Comparison of ENCODE assay signal across 19 cellular contexts in the genomic region with DNA sequence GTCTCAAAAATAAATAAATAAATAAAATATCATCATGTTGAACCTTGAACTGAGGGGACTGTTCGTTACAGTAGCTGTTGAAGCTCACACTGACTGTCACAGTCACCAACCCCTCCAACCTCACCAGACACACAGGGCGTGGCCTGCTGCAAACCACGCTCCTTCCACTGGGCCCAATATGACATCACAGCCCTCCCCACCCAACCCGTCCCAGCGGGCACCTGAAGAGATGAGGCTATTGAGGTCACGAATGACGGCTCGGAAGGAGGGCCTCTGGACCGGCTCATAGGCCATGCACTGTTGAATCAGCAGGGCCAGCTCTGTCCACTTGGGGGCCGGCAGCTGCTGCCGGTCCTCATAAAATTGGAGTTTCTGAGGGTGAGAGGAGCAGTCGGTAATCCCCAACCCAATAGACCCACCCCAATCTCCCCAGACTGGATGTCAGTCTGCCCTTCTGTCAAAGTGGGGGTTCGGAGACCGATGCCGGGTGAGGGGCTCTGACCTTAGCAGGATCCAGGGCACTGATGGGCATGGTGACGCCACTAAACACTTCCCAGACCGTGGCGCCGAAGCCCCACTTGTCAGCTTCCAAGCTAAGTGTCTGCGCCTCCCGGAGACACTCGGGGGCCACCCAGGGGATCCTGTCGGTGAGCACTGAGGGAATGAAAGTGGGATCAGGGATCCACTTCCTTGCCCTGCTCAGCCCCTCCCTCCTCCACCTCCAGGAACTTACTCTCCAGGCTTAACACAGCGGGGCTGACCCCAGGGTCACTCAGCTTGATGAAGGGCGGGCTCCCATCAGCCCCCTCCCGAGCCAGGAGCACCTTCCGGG. TPM values are rescaled to one million over a fixed set of nuclear protein-coding genes. Genes with fewer than 3 reads are reported as not detected.
DNase-seq lines count a peak whose midpoint lies in the region; ATAC-seq and TF ChIP-seq lines count a peak whose summit lies in the region.
"Had no signal": no experiment of that assay in that cellular context is flagged by ENCODE, and none has a peak within 500 bp of the region (broad histone marks: within the 10 kb centered on the region; RNA-seq: fewer than 3 reads in every experiment).

No MANE protein-coding gene starts in this region.

- H2AFZ ChIP-seq in SK-N-SH (ENCODE audit: low read depth) = no peak overlapping the region

- no peaks in the 10 kb centered on the region for H3K79me2 ChIP-seq in SK-N-SH (ENCODE audit: insufficient read depth)

- H3K36me3 ChIP-seq in WERI-Rb-1 (no peaks in the 10 kb centered on the region), SK-N-SH (replicated peaks in 1 of 2; ENCODE audit: control insufficient read depth in 1 of 2, insufficient read depth in 2 of 2, low read length in 1 of 2) (no peaks in the 10 kb centered on the region)
- H3K36me3 ChIP-seq: gastrocnemius medialis had no signal

- DNase-seq in activated CD8-positive, alpha-beta T cell treated with anti-CD3 and anti-CD28 coated beads for 36 hours = peak; percentile 29
- no peak for DNase-seq in activated CD8-positive, alpha-beta T cell treated with anti-CD3 and anti-CD28 coated beads, Interleukin-2, amount 10 ng/mL, durations not matched to agents 7 days and 5 days
- DNase-seq in WERI-Rb-1 (peak; percentile 18), neural crest cell (ENCODE audit: low read depth, low spot score) (peak; percentile 26), RWPE1 (ENCODE audit: low spot score) (no peak), SK-N-SH (no peak)
- DNase-seq: DMS 273 treated with DMSO at 0.1 percent for 48 hours; effector memory CD4-positive, alpha-beta T cell; gastrocnemius medialis; NCI-H2029; NCI-H69; stimulated activated naive CD4-positive, alpha-beta T cell had no signal

- H3K9me3 Mint-ChIP-seq in activated CD8-positive, alpha-beta T cell treated with anti-CD3 and anti-CD28 coated beads for 36 hours = peaks cover 1% of the 10 kb centered on the region
- peaks cover 6% of the 10 kb centered on the region for H3K9me3 Mint-ChIP-seq in activated CD8-positive, alpha-beta T cell treated with anti-CD3 and anti-CD28 coated beads, Interleukin-2, amount 10 ng/mL, durations not matched to agents 7 days and 5 days (ENCODE audit: insufficient read depth)
- no peaks in the 10 kb centered on the region for H3K9me3 Mint-ChIP-seq in neural crest cell

- no peak for ATAC-seq in activated CD8-positive, alpha-beta T cell treated with anti-CD3 and anti-CD28 coated beads for 36 hours
- ATAC-seq in activated CD8-positive, alpha-beta T cell treated with anti-CD3 and anti-CD28 coated beads, Interleukin-2, amount 10 ng/mL, durations not matched to agents 7 days and 5 days = no peak
- ATAC-seq in GM19328 (IDR thresholded peaks at IDR 0.05; ENCODE audit: unreplicated experiment) = no peak
- ATAC-seq: gastrocnemius medialis had no signal

- H3K9me3 ChIP-seq in WERI-Rb-1 (ENCODE audit: severe bottlenecking) (no peaks in the 10 kb centered on the region), SK-N-SH (no peaks in the 10 kb centered on the region)
- H3K9me3 ChIP-seq: gastrocnemius medialis, neutrophil had no signal

- no peak overlapping the region for H3K9ac ChIP-seq in SK-N-SH

- POLR2A ChIA-PET in activated CD8-positive, alpha-beta T cell treated with anti-CD3 and anti-CD28 coated beads for 36 hours (lab: Charles Lee) = interaction anchor here (1.0 to 3.8 kb wide), 7 partner anchors 9 to 26 kb away, joined by 3 to 23 read pairs (median 5); a partner anchor contains a TSS
- POLR2A ChIA-PET in activated CD8-positive, alpha-beta T cell treated with anti-CD3 and anti-CD28 coated beads, Interleukin-2, amount 10 ng/mL, durations not matched to agents 7 days and 5 days (lab: Charles Lee) = interaction anchor here (1.3 to 2.5 kb wide), 2 partner anchors 10 to 12 kb away, joined by 3 to 12 read pairs; a partner anchor contains a TSS
- POLR2A ChIA-PET in RWPE1 (lab: Yijun Ruan, JAX; ENCODE audit: low non-redundant PET) = no interaction called here
- POLR2A ChIA-PET in SK-N-SH (lab: Yijun Ruan, JAX) = interaction anchor here (1.2 kb wide), 1 partner anchor 25 kb away, joined by 5 read pairs; a partner anchor contains a TSS

- H3F3A ChIP-seq in SK-N-SH (replicated peaks; ENCODE audit: insufficient read depth) = no peaks in the 10 kb centered on the region

- no peak overlapping the region for H3K4me3 Mint-ChIP-seq in activated CD8-positive, alpha-beta T cell treated with anti-CD3 and anti-CD28 coated beads for 36 hours
- H3K4me3 Mint-ChIP-seq in activated CD8-positive, alpha-beta T cell treated with anti-CD3 and anti-CD28 coated beads, Interleukin-2, amount 10 ng/mL, durations not matched to agents 7 days and 5 days = no peak overlapping the region
- peak overlapping the region; percentile 41 for H3K4me3 Mint-ChIP-seq in neural crest cell
- H3K4me3 Mint-ChIP-seq: brain had no signal

- H4K20me1 ChIP-seq in SK-N-SH (ENCODE audit: insufficient read depth) = no peaks in the 10 kb centered on the region

- no peak for TF ChIP-seq CTCF in activated CD8-positive, alpha-beta T cell treated with anti-CD3 and anti-CD28 coated beads for 36 hours (IDR thresholded peaks at IDR 0.05)
- TF ChIP-seq CTCF in GM12874 (IDR thresholded peaks at IDR 0.05; ENCODE audit: insufficient read depth, low read depth, low read length) = 0 out of 2 replicates have a peak, but pooled peaks have one; percentile 8
- TF ChIP-seq CTCF in WERI-Rb-1 (IDR thresholded peaks at IDR 0.05; ENCODE audit: low read depth, low read length) = peak; percentile 32; the same call in 1 of the 2 replicates
- TF ChIP-seq CTCF in neural crest cell (conservative IDR thresholded peaks at IDR 0.05) = no peak
- TF ChIP-seq CTCF in RWPE1 (conservative IDR thresholded peaks at IDR 0.05; ENCODE audit: low read depth) = no peak
- no peak for TF ChIP-seq CTCF in SK-N-SH (IDR thresholded peaks at IDR 0.05)

- peaks cover 0 to 8% of the 10 kb centered on the region in 2 experiments; a peak in 1 of 4 replicates for H3K4me1 ChIP-seq in SK-N-SH (ENCODE audit: control insufficient read depth in 1 of 2, insufficient read depth in 2 of 2, low read depth in 1 of 2, low read length in 1 of 2)
- H3K4me1 ChIP-seq: gastrocnemius medialis had no signal

- 75% methylated on average over 19 of the region's 27 CpGs for WGBS in SK-N-SH (ENCODE audit: low lambda C conversion rate)

- intact Hi-C loops in activated CD8-positive, alpha-beta T cell treated with anti-CD3 and anti-CD28 coated beads for 36 hours (cut with micrococcal nuclease) = no loop called here

- H3K4me3 ChIP-seq in WERI-Rb-1 (ENCODE audit: low read depth, low read length) = no peak overlapping the region
- no peak overlapping the region for H3K4me3 ChIP-seq in SK-N-SH (ENCODE audit: low read depth in 2 of 2, low read length in 1 of 2)
- H3K4me3 ChIP-seq: gastrocnemius medialis had no signal

- H3K27me3 Mint-ChIP-seq in activated CD8-positive, alpha-beta T cell treated with anti-CD3 and anti-CD28 coated beads for 36 hours = no peaks in the 10 kb centered on the region
- H3K27me3 Mint-ChIP-seq in activated CD8-positive, alpha-beta T cell treated with anti-CD3 and anti-CD28 coated beads, Interleukin-2, amount 10 ng/mL, durations not matched to agents 7 days and 5 days (ENCODE audit: low read depth) = no peaks in the 10 kb centered on the region
- peaks cover 30% of the 10 kb centered on the region for H3K27me3 Mint-ChIP-seq in neural crest cell (ENCODE audit: low read depth)

- peaks cover 74% of the 10 kb centered on the region for H3K36me3 Mint-ChIP-seq in activated CD8-positive, alpha-beta T cell treated with anti-CD3 and anti-CD28 coated beads for 36 hours (ENCODE audit: low read depth)
- H3K36me3 Mint-ChIP-seq in activated CD8-positive, alpha-beta T cell treated with anti-CD3 and anti-CD28 coated beads, Interleukin-2, amount 10 ng/mL, durations not matched to agents 7 days and 5 days (ENCODE audit: low read depth) = peaks cover 79% of the 10 kb centered on the region
- no peaks in the 10 kb centered on the region for H3K36me3 Mint-ChIP-seq in neural crest cell (ENCODE audit: low read depth)
- H3K36me3 Mint-ChIP-seq: brain had no signal

- no peak overlapping the region for H3K4me2 ChIP-seq in SK-N-SH

- H3K4me1 Mint-ChIP-seq in activated CD8-positive, alpha-beta T cell treated with anti-CD3 and anti-CD28 coated beads for 36 hours (ENCODE audit: low read depth) = peaks cover 14% of the 10 kb centered on the region
- peaks cover 12% of the 10 kb centered on the region for H3K4me1 Mint-ChIP-seq in activated CD8-positive, alpha-beta T cell treated with anti-CD3 and anti-CD28 coated beads, Interleukin-2, amount 10 ng/mL, durations not matched to agents 7 days and 5 days (ENCODE audit: low read depth)
- H3K4me1 Mint-ChIP-seq in neural crest cell = peaks cover 18% of the 10 kb centered on the region

- CTCF ChIA-PET in activated CD8-positive, alpha-beta T cell treated with anti-CD3 and anti-CD28 coated beads for 36 hours (lab: Charles Lee) = interaction anchor here (0.8 to 1.7 kb wide), 3 partner anchors 13 to 151 kb away, joined by 3 read pairs; a partner anchor contains a TSS
- CTCF ChIA-PET in activated CD8-positive, alpha-beta T cell treated with anti-CD3 and anti-CD28 coated beads, Interleukin-2, amount 10 ng/mL, durations not matched to agents 7 days and 5 days (lab: Charles Lee) = interaction anchor here (1.2 kb wide), 1 partner anchor 16 kb away, joined by 3 read pairs; no protein-coding TSS in a partner anchor
- CTCF ChIA-PET in RWPE1 (lab: Yijun Ruan, JAX) (interaction anchor here (0.6 to 1.0 kb wide), 2 partner anchors 20 to 330 kb away, joined by 3 read pairs; no protein-coding TSS in a partner anchor), SK-N-SH (lab: Yijun Ruan, JAX) (interaction anchor here (0.9 to 2.5 kb wide), 3 partner anchors 21 to 31 kb away, joined by 3 to 9 read pairs (median 3); no protein-coding TSS in a partner anchor)

- H3K27me3 ChIP-seq in WERI-Rb-1 (ENCODE audit: insufficient read depth, low read depth, severe bottlenecking) (no peaks in the 10 kb centered on the region), SK-N-SH (ENCODE audit: insufficient read depth) (no peaks in the 10 kb centered on the region)
- H3K27me3 ChIP-seq: neutrophil had no signal

- H3K9me2 ChIP-seq in SK-N-SH = no peaks in the 10 kb centered on the region

- peak overlapping the region; percentile 34 for H3K27ac Mint-ChIP-seq in activated CD8-positive, alpha-beta T cell treated with anti-CD3 and anti-CD28 coated beads for 36 hours
- H3K27ac Mint-ChIP-seq in activated CD8-positive, alpha-beta T cell treated with anti-CD3 and anti-CD28 coated beads, Interleukin-2, amount 10 ng/mL, durations not matched to agents 7 days and 5 days = no peak overlapping the region
- H3K27ac Mint-ChIP-seq in neural crest cell (ENCODE audit: unreplicated experiment) = no peak overlapping the region
- H3K27ac Mint-ChIP-seq: brain had no signal

- no peak for TF ChIP-seq RAD21 in SK-N-SH (IDR thresholded peaks at IDR 0.05; ENCODE audit: low read length)

- H3K27ac ChIP-seq in WERI-Rb-1 (no peak overlapping the region), RWPE1 (no peak overlapping the region), SK-N-SH (ENCODE audit: low read depth in 2 of 2, low read length in 1 of 2) (no peak overlapping the region)
- H3K27ac ChIP-seq: gastrocnemius medialis, HL-60 had no signal

- TF ChIP-seq EP300 in SK-N-SH (IDR thresholded peaks at IDR 0.05; ENCODE audit: borderline replicate concordance in 1 of 2, low read depth in 1 of 2, low read length in 1 of 2) = no peak

RNA-seq across cellular contexts. Expression of a gene that starts 13.2 kb away (rescaled TPM):
- 100 to 1,000 TPM; 120 to 126 TPM for total RNA-seq in activated CD8-positive, alpha-beta T cell treated with anti-CD3 and anti-CD28 coated beads for 36 hours
- 100 to 1,000 TPM; 125 to 127 TPM for total RNA-seq in activated CD8-positive, alpha-beta T cell treated with anti-CD3 and anti-CD28 coated beads, Interleukin-2, amount 10 ng/mL, durations not matched to agents 7 days and 5 days
- 1.3 and 1.6 TPM in 2 replicates for total RNA-seq in neural crest cell
- polyA plus RNA-seq in SK-N-SH (2012; rRNA removed) = 1.3 and 2.0 TPM in 2 replicates
- polyA plus RNA-seq in SK-N-SH (2012; cell fraction: cytosol; rRNA removed) = 0.67 and 0.71 TPM in 2 replicates
- 6.4 and 7.2 TPM in 2 replicates for polyA plus RNA-seq in SK-N-SH (2012; cell fraction: nucleus; rRNA removed)

RNA-seq across cellular contexts. Expression of a gene that starts 13.2 kb away (rescaled TPM):
- 1 to 10 TPM; 5.9 to 6.9 TPM for total RNA-seq in activated CD8-positive, alpha-beta T cell treated with anti-CD3 and anti-CD28 coated beads for 36 hours
- 1 to 10 TPM; 5.0 to 6.4 TPM for total RNA-seq in activated CD8-positive, alpha-beta T cell treated with anti-CD3 and anti-CD28 coated beads, Interleukin-2, amount 10 ng/mL, durations not matched to agents 7 days and 5 days
- not detected in 2 replicates for total RNA-seq in neural crest cell
- 0.21 and 0.65 TPM in 2 replicates for polyA plus RNA-seq in SK-N-SH (2012; rRNA removed)
- 0.17 and 0.37 TPM in 2 replicates for polyA plus RNA-seq in SK-N-SH (2012; cell fraction: cytosol; rRNA removed)
- polyA plus RNA-seq in SK-N-SH (2012; cell fraction: nucleus; rRNA removed) = 0.49 and 0.58 TPM in 2 replicates
- total RNA-seq: gastrocnemius medialis, lung microvascular endothelial cell, RPMI7951 had no signal

RNA-seq across cellular contexts. Expression of a gene that starts 25.1 kb away (rescaled TPM):
- total RNA-seq in activated CD8-positive, alpha-beta T cell treated with anti-CD3 and anti-CD28 coated beads for 36 hours = 1,000 to 10,000 TPM; 3,663 to 3,679 TPM
- 1,000 to 10,000 TPM; 2,078 to 2,184 TPM for total RNA-seq in activated CD8-positive, alpha-beta T cell treated with anti-CD3 and anti-CD28 coated beads, Interleukin-2, amount 10 ng/mL, durations not matched to agents 7 days and 5 days
- total RNA-seq in neural crest cell = 2,184 and 2,260 TPM in 2 replicates
- 2,138 and 2,695 TPM in 2 replicates for polyA plus RNA-seq in SK-N-SH (2012; rRNA removed)
- 1,924 and 2,091 TPM in 2 replicates for polyA plus RNA-seq in SK-N-SH (2012; cell fraction: cytosol; rRNA removed)
- 669 and 951 TPM in 2 replicates for polyA plus RNA-seq in SK-N-SH (2012; cell fraction: nucleus; rRNA removed)

RNA-seq across cellular contexts. Expression of a gene that starts 37.2 kb away (rescaled TPM):
- under 1 TPM; 0.87 to 0.99 TPM for total RNA-seq in activated CD8-positive, alpha-beta T cell treated with anti-CD3 and anti-CD28 coated beads for 36 hours
- 1 to 10 TPM; 1.5 to 1.8 TPM for total RNA-seq in activated CD8-positive, alpha-beta T cell treated with anti-CD3 and anti-CD28 coated beads, Interleukin-2, amount 10 ng/mL, durations not matched to agents 7 days and 5 days
- total RNA-seq in neural crest cell = not detected in 2 replicates
- 0.02 TPM in 2 replicates for polyA plus RNA-seq in SK-N-SH (2012; rRNA removed)
- polyA plus RNA-seq in SK-N-SH (2012; cell fraction: cytosol; rRNA removed) = 0.01 TPM in 1 of 2 replicates, not detected in the other
- 0.01 and 0.02 TPM in 2 replicates for polyA plus RNA-seq in SK-N-SH (2012; cell fraction: nucleus; rRNA removed)
- total RNA-seq: gastrocnemius medialis, lung microvascular endothelial cell, RPMI7951 had no signal

RNA-seq across cellular contexts. Expression of a gene that starts 39.6 kb away (rescaled TPM):
- under 1 TPM in 1 of 2 experiments, not detected in 1; 0.20 TPM for total RNA-seq in activated CD8-positive, alpha-beta T cell treated with anti-CD3 and anti-CD28 coated beads for 36 hours
- under 1 TPM in 1 of 2 experiments, not detected in 1; 0.13 TPM for total RNA-seq in activated CD8-positive, alpha-beta T cell treated with anti-CD3 and anti-CD28 coated beads, Interleukin-2, amount 10 ng/mL, durations not matched to agents 7 days and 5 days
- not detected in 2 replicates for total RNA-seq in neural crest cell
- polyA plus RNA-seq in SK-N-SH (2012; rRNA removed) = not detected in 2 replicates
- polyA plus RNA-seq in SK-N-SH (2012; cell fraction: cytosol; rRNA removed) = not detected in 2 replicates
- polyA plus RNA-seq in SK-N-SH (2012; cell fraction: nucleus; rRNA removed) = 0.05 TPM in 1 of 2 replicates, not detected in the other
- total RNA-seq: lung microvascular endothelial cell had no signal

Comparison
In these comparisons a context has a peak if more than half of its experiments do, and no peak if none do; other contexts are left out.
1. DNase-seq: peak in activated CD8-positive, alpha-beta T cell treated with anti-CD3 and anti-CD28 coated beads for 36 hours (single experiment), WERI-Rb-1 (single experiment) and neural crest cell (single experiment); none in activated CD8-positive, alpha-beta T cell treated with anti-CD3 and anti-CD28 coated beads, Interleukin-2, amount 10 ng/mL, durations not matched to agents 7 days and 5 days (single experiment), RWPE1 (single experiment) and SK-N-SH (single experiment).
2. CTCF ChIP-seq: peak in GM12874 (single experiment) and WERI-Rb-1 (single experiment); none in activated CD8-positive, alpha-beta T cell treated with anti-CD3 and anti-CD28 coated beads for 36 hours (single experiment), neural crest cell (single experiment), RWPE1 (single experiment) and SK-N-SH (single experiment).
3. RNA of a gene that starts 13.2 kb away (total RNA-seq): 125 to 127 TPM in activated CD8-positive, alpha-beta T cell treated with anti-CD3 and anti-CD28 coated beads, Interleukin-2, amount 10 ng/mL, durations not matched to agents 7 days and 5 days and 120 to 126 TPM in activated CD8-positive, alpha-beta T cell treated with anti-CD3 and anti-CD28 coated beads for 36 hours; 1.3 to 1.6 TPM in neural crest cell; every median in the first group is over 10 times any median in the second.